In genomic region chr15:59349715-59350420, GRCh38 we compare ENCODE assay signal across 8 cellular contexts. TPM values are rescaled to one million over a fixed set of nuclear protein-coding genes. Genes with fewer than 3 reads are reported as not detected.
DNase-seq lines count a peak whose midpoint lies in the region; ATAC-seq, FAIRE-seq and TF ChIP-seq lines count a peak whose summit lies in the region.

No MANE protein-coding gene starts in this region.

- DNase-seq in GM12892 (ENCODE audit: insufficient read length) (no peak), NB4 (ENCODE audit: low read depth) (peak; percentile 6), choroid plexus epithelial cell (ENCODE audit: low read depth) (peak; percentile 93), mucosa of descending colon (no peak), Kasumi-1 (lab: John Stamatoyannopoulos, UW) (no peak), NCI-H526 (lab: John Stamatoyannopoulos, UW) (no peak)

- H3K4me3 ChIP-seq in NB4 (ENCODE audit: low read depth, low read length) (no peak overlapping the region), choroid plexus epithelial cell (ENCODE audit: low read depth, low read length) (no peak overlapping the region), mucosa of descending colon (no peak overlapping the region)

- ATAC-seq in mucosa of descending colon = peak; percentile 95
- no peak for ATAC-seq in GM21723 (IDR thresholded peaks at IDR 0.05; ENCODE audit: unreplicated experiment)
- ATAC-seq in HG03135 (IDR thresholded peaks at IDR 0.05; ENCODE audit: unreplicated experiment) = no peak

- TF ChIP-seq CTCF in NB4 (IDR thresholded peaks at IDR 0.05; ENCODE audit: low read depth, low read length) (no peak), choroid plexus epithelial cell (conservative IDR thresholded peaks at IDR 0.05; ENCODE audit: low read depth, low read length) (peak; percentile 21), mucosa of descending colon (IDR thresholded peaks at IDR 0.05) (no peak)

- peak; percentile 70 for FAIRE-seq in GM12892 (lab: Jason Lieb, UNC)

- H3K4me1 ChIP-seq in mucosa of descending colon (ENCODE audit: low read depth) = peaks cover 4% of the 10 kb centered on the region

- intact Hi-C loops in mucosa of descending colon (cut with DNase I, micrococcal nuclease) = no loop called here

- no peaks in the 10 kb centered on the region for H3K36me3 ChIP-seq in mucosa of descending colon (ENCODE audit: low read depth)

- H3K9me3 ChIP-seq in mucosa of descending colon = no peaks in the 10 kb centered on the region

- TF ChIP-seq POLR2A in GM12892 (IDR thresholded peaks at IDR 0.05; ENCODE audit: low read depth, low read length) (no peak), NB4 (IDR thresholded peaks at IDR 0.05; ENCODE audit: extremely low read depth, insufficient read length) (no peak)

RNA-seq across cellular contexts. Expression of gene MYO1E, which starts 22.8 kb away (rescaled TPM):
- 102 TPM for polyA plus RNA-seq in GM12892 (2012; ENCODE audit: missing spikeins)
- 100 to 1,000 TPM; 189 to 325 (median 283) TPM for total RNA-seq in mucosa of descending colon

Comparison
In these comparisons a context has a peak if more than half of its experiments do, and no peak if none do; other contexts are left out.
1. DNase-seq: peak in NB4 (single experiment) and choroid plexus epithelial cell (single experiment); none in GM12892 (single experiment), mucosa of descending colon (0 of 3), Kasumi-1 (0 of 2) and NCI-H526 (0 of 2).